Comparison of ENCODE assay signal across 2 cellular contexts in the genomic region with DNA sequence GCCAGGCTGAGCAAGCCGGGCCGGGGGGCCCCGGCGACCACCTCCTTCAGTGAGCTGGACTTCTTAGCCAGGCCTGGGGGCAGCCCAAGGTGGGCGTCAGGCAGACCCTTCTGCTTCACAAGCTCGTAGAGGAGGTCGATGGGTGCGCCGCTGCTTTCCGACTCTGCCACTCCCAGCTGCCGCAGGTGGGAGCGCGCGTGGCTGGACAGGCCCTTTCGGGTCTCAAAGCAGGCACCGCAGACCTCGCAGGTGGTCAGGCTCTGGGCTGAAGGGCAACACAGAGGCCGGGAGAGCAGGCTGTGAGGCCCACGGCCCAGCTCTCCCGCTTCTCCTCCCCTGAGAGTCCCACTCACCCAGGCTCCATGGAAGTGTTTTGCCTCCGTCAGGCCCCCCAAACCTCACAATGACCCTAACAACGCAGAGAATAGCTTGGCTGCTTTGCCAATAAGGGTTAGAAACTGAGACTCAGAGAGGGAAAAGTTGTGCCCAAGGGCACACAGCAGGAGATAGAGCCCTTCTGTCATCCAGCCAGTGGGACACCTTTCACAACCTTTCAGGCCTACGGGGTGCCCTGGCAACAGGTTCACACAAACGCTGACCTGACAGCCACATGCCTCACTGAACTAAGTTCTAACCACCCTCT.
TF ChIP-seq lines count a peak whose summit lies in the region.

No MANE protein-coding gene starts in this region.

TF ChIP-seq in SK-N-SH, 30 proteins besides CTCF, POLR2A, EP300 and RAD21:
- no peak for TF ChIP-seq ZBTB33 (IDR thresholded peaks at IDR 0.05; ENCODE audit: borderline replicate concordance, low read depth)
- TF ChIP-seq MXI1 (IDR thresholded peaks at IDR 0.05; ENCODE audit: low read depth, low read length) = no peak
- TF ChIP-seq MEF2A (IDR thresholded peaks at IDR 0.05; ENCODE audit: borderline replicate concordance, low read depth) = no peak
- TF ChIP-seq TAF1 (IDR thresholded peaks at IDR 0.05; ENCODE audit: borderline replicate concordance, low read depth, low read length) = no peak
- no peak for TF ChIP-seq GATA2 (CRISPR knock-in tag; IDR thresholded peaks at IDR 0.05)
- TF ChIP-seq RCOR1 (IDR thresholded peaks at IDR 0.05; ENCODE audit: low read length) = no peak
- no peak for TF ChIP-seq POLR2AphosphoS5 (IDR thresholded peaks at IDR 0.05; ENCODE audit: low read depth, low read length)
- TF ChIP-seq, protein P1, sequence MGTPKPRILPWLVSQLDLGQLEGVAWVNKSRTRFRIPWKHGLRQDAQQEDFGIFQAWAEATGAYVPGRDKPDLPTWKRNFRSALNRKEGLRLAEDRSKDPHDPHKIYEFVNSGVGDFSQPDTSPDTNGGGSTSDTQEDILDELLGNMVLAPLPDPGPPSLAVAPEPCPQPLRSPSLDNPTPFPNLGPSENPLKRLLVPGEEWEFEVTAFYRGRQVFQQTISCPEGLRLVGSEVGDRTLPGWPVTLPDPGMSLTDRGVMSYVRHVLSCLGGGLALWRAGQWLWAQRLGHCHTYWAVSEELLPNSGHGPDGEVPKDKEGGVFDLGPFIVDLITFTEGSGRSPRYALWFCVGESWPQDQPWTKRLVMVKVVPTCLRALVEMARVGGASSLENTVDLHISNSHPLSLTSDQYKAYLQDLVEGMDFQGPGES (IDR thresholded peaks at IDR 0.05; ENCODE audit: low read depth, low read length) = no peak
- no peak for TF ChIP-seq SMC3 (IDR thresholded peaks at IDR 0.05; ENCODE audit: low read depth, low read length)
- TF ChIP-seq RXRA (IDR thresholded peaks at IDR 0.05; ENCODE audit: borderline replicate concordance, low read depth) = no peak
- no peak for TF ChIP-seq SIN3A (IDR thresholded peaks at IDR 0.05; ENCODE audit: borderline replicate concordance, low read depth, low read length)
- TF ChIP-seq ELF1 (IDR thresholded peaks at IDR 0.05) = no peak
- no peak for TF ChIP-seq JUND (IDR thresholded peaks at IDR 0.05)
- TF ChIP-seq CHD2 (IDR thresholded peaks at IDR 0.05; ENCODE audit: low read length, partially characterized antibody) = no peak
- TF ChIP-seq FOSL2 (IDR thresholded peaks at IDR 0.05; ENCODE audit: borderline replicate concordance, low read depth) = no peak
- TF ChIP-seq USF2 (IDR thresholded peaks at IDR 0.05; ENCODE audit: borderline replicate concordance, low read depth, low read length) = no peak

TF ChIP-seq in SK-N-SH treated with all-trans-retinoic acid at 6 μM for 48 hours, 23 proteins besides CTCF, POLR2A, EP300 and RAD21 (continued from another document):
- TF ChIP-seq, protein P2, sequence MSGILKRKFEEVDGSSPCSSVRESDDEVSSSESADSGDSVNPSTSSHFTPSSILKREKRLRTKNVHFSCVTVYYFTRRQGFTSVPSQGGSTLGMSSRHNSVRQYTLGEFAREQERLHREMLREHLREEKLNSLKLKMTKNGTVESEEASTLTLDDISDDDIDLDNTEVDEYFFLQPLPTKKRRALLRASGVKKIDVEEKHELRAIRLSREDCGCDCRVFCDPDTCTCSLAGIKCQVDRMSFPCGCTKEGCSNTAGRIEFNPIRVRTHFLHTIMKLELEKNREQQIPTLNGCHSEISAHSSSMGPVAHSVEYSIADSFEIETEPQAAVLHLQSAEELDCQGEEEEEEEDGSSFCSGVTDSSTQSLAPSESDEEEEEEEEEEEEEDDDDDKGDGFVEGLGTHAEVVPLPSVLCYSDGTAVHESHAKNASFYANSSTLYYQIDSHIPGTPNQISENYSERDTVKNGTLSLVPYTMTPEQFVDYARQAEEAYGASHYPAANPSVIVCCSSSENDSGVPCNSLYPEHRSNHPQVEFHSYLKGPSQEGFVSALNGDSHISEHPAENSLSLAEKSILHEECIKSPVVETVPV (CRISPR knock-in tag; IDR thresholded peaks at IDR 0.05) = no peak
- TF ChIP-seq TCF4 (CRISPR knock-in tag; IDR thresholded peaks at IDR 0.05; ENCODE audit: borderline replicate concordance) (no peak), ARNTL (CRISPR knock-in tag; IDR thresholded peaks at IDR 0.05; ENCODE audit: borderline replicate concordance, low read depth) (no peak), ISL1 (CRISPR knock-in tag; IDR thresholded peaks at IDR 0.05) (no peak)
- TF ChIP-seq, protein P3, sequence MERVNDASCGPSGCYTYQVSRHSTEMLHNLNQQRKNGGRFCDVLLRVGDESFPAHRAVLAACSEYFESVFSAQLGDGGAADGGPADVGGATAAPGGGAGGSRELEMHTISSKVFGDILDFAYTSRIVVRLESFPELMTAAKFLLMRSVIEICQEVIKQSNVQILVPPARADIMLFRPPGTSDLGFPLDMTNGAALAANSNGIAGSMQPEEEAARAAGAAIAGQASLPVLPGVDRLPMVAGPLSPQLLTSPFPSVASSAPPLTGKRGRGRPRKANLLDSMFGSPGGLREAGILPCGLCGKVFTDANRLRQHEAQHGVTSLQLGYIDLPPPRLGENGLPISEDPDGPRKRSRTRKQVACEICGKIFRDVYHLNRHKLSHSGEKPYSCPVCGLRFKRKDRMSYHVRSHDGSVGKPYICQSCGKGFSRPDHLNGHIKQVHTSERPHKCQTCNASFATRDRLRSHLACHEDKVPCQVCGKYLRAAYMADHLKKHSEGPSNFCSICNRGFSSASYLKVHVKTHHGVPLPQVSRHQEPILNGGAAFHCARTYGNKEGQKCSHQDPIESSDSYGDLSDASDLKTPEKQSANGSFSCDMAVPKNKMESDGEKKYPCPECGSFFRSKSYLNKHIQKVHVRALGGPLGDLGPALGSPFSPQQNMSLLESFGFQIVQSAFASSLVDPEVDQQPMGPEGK (CRISPR knock-in tag; IDR thresholded peaks at IDR 0.05; ENCODE audit: borderline replicate concordance) = no peak
